Comparison of ENCODE assay signal across 6 cellular contexts in the genomic region with DNA sequence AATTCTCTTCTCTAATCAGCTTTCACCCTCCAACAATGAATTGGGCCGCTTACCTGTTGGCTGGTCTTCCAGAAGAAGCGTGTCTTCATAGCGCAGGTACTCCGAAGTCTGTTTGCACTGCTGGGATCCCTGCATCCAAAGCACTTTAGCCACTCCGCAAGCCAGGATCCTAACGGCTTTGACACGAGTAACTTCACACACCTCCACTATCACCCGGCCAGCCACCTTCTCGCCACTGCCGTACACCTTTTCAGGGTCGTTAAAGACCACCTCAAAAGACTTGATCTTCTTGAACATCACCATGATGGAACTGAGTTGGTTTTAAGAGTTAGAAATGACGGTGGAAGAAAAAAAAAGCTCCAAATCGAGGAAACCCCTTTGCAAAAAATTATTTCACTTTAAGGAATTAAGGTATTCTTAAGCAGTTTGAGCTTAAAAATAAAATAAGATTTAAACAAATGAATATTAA. TPM values are rescaled to one million over a fixed set of nuclear protein-coding genes. Genes with fewer than 3 reads are reported as not detected.
DNase-seq lines count a peak whose midpoint lies in the region; ATAC-seq and TF ChIP-seq lines count a peak whose summit lies in the region.

No MANE protein-coding gene starts in this region.

- H3K27me3 ChIP-seq in SJSA1 (replicated peaks), result no peaks in the 10 kb centered on the region

- no peak for ATAC-seq in HG02588 (IDR thresholded peaks at IDR 0.05; ENCODE audit: unreplicated experiment)

- peaks cover 32% of the 10 kb centered on the region for H3K36me3 ChIP-seq in SJSA1

- no peak for TF ChIP-seq CTCF in C4-2B (conservative IDR thresholded peaks at IDR 0.05)

- H3K4me3 ChIP-seq in SJSA1 (peak overlapping the region; percentile 47), iPS-11a (ENCODE audit: low read depth, low read length) (peak overlapping the region; percentile 55)

- no peaks in the 10 kb centered on the region for H3K9me3 ChIP-seq in SJSA1 (replicated peaks)

- peak overlapping the region; percentile 92 for H3K27ac ChIP-seq in C4-2B
- H3K27ac ChIP-seq in SJSA1, result peak overlapping the region; percentile 64

- no peak for DNase-seq in SJSA1 (ENCODE audit: low read depth in 1 of 2, low spot score in 2 of 2)
- no peak for DNase-seq in NCI-H2196 (lab: John Stamatoyannopoulos, UW; ENCODE audit: unreplicated experiment)
- DNase-seq in dedifferentiated amniotic fluid mesenchymal stem cell (ENCODE audit: extremely low spot score), result no peak

- H3K4me1 ChIP-seq in SJSA1 (replicated peaks), result peaks cover 41% of the 10 kb centered on the region

RNA-seq across cellular contexts. Expression of a gene that starts 0.4 kb away (rescaled TPM):
- 57.4 and 82.5 TPM in 2 replicates for total RNA-seq in SJSA1 (2014; rRNA removed; shearing (Covaris generic))

RNA-seq across cellular contexts. Expression of a gene that starts 25.5 kb away (rescaled TPM):
- total RNA-seq in SJSA1 (2014; rRNA removed; shearing (Covaris generic)), result not detected in 2 replicates

RNA-seq across cellular contexts. Expression of a gene that starts 31.5 kb away (rescaled TPM):
- total RNA-seq in SJSA1 (2014; rRNA removed; shearing (Covaris generic)), result 13.9 and 22.8 TPM in 2 replicates

RNA-seq across cellular contexts. Expression of a gene that starts 31.6 kb away (rescaled TPM):
- 0.13 TPM in 1 of 2 replicates, not detected in the other for total RNA-seq in SJSA1 (2014; rRNA removed; shearing (Covaris generic))

RNA-seq across cellular contexts. Expression of a gene that starts 38.2 kb away (rescaled TPM):
- total RNA-seq in SJSA1 (2014; rRNA removed; shearing (Covaris generic)), result 24.3 and 34.1 TPM in 2 replicates
